Comparison of ENCODE assay signal across 8 cellular contexts in genomic region chr6:6699741-6700367, GRCh38.
A peak's percentile ranks its signal among the peaks of the same experiment; 100 is the strongest.
DNase-seq lines count a peak whose midpoint lies in the region; ATAC-seq, FAIRE-seq and TF ChIP-seq lines count a peak whose summit lies in the region.

No MANE protein-coding gene starts in this region.

- no peak overlapping the region for H4K91ac ChIP-seq in H1 (replicated peaks; ENCODE audit: insufficient read length, low read length)

- H4K20me1 ChIP-seq in H1 (replicated peaks in 1 of 2; ENCODE audit: control insufficient read depth in 1 of 2, insufficient read depth in 2 of 2, low read length in 2 of 2) = no peaks in the 10 kb centered on the region

- POLR2A ChIA-PET in H1 (lab: Charles Lee; ENCODE audit: partially characterized antibody) = no interaction called here

- H3K4me3 ChIP-seq in HFF-Myc (replicated peaks; ENCODE audit: low read depth, low read length) = no peak overlapping the region
- no peak overlapping the region for H3K4me3 ChIP-seq in H1 (ENCODE audit: extremely low read depth in 1 of 4, insufficient read depth in 2 of 4, low read depth in 3 of 4, low read length in 4 of 4)
- H3K4me3 ChIP-seq in mucosa of descending colon = no peak overlapping the region

- H2BK120ac ChIP-seq in H1 (replicated peaks; ENCODE audit: low read depth, low read length) = no peak overlapping the region

- H2BK5ac ChIP-seq in H1 (ENCODE audit: low read depth, low read length) = no peak overlapping the region

- H3K4me2 ChIP-seq in H1 (ENCODE audit: insufficient read depth in 1 of 2, low read depth in 2 of 2, low read length in 2 of 2) = no peak overlapping the region

- no peak overlapping the region for H4K5ac ChIP-seq in H1 (ENCODE audit: insufficient read length, low read depth, low read length)

- H3K79me2 ChIP-seq in H1 (ENCODE audit: control insufficient read depth in 1 of 2, insufficient read depth in 2 of 2, low read length in 2 of 2) = no peaks in the 10 kb centered on the region

- peak; percentile 8 to 33; a peak in 1 of 4 replicates for TF ChIP-seq RAD21 in H1 (IDR thresholded peaks at IDR 0.05 in 1 of 2, conservative IDR thresholded peaks at IDR 0.05 in 1 of 2; ENCODE audit: low read depth in 2 of 2, low read length in 2 of 2)

- H3K14ac ChIP-seq in H1 (ENCODE audit: insufficient read length) = no peak overlapping the region

- peak overlapping the region; percentile 72; the same call in 1 of the 2 replicates for H2BK12ac ChIP-seq in H1 (ENCODE audit: low read depth, low read length)

- H3K4me1 ChIP-seq in H1 (replicated peaks in 1 of 4; ENCODE audit: control insufficient read depth in 3 of 4, insufficient read depth in 4 of 4, low read length in 3 of 4) (peaks cover 10 to 19% (median 14%) of the 10 kb centered on the region in 4 experiments), mucosa of descending colon (ENCODE audit: low read depth) (peaks cover 76% of the 10 kb centered on the region)

- DNase-seq in HFF-Myc (ENCODE audit: extremely low read depth, low read depth) = peak; percentile 98
- DNase-seq in NCI-H510A (lab: John Stamatoyannopoulos, UW) = peak; percentile 63
- DNase-seq in H1 (ENCODE audit: low read depth in 1 of 2, low spot score in 2 of 2) = no peak
- DNase-seq in mucosa of descending colon = peak; percentile 82 to 95 (median 85)
- DNase-seq in cerebellar nuclear complex (lab: John Stamatoyannopoulos, UW) = no peak
- no peak for DNase-seq in stimulated activated CD4-positive, alpha-beta T cell treated with anti-CD3 and anti-CD28 coated beads, Interleukin-15, amount 100 ng/mL, for 24 hours

- no peak for TF ChIP-seq EP300 in H1 (IDR thresholded peaks at IDR 0.05; ENCODE audit: borderline replicate concordance in 1 of 2, low read depth in 2 of 2, low read length in 2 of 2)

- intact Hi-C loops in mucosa of descending colon (cut with DNase I, micrococcal nuclease) = no loop called here

- no peak overlapping the region for H2BK15ac ChIP-seq in H1 (ENCODE audit: low read length)

- no peaks in the 10 kb centered on the region for H3K36me3 ChIP-seq in H1 (ENCODE audit: control insufficient read depth in 2 of 4, insufficient read depth in 4 of 4, low read length in 3 of 4)
- no peaks in the 10 kb centered on the region for H3K36me3 ChIP-seq in mucosa of descending colon (ENCODE audit: low read depth)

- no peak overlapping the region for H3K4ac ChIP-seq in H1 (replicated peaks; ENCODE audit: insufficient read length, low read depth, low read length)

- H3K18ac ChIP-seq in H1 (ENCODE audit: extremely low read depth, low read length) = 0 out of 2 replicates have a peak overlapping the region, but pooled peaks have one; percentile 1

- no peaks in the 10 kb centered on the region for H3K23me2 ChIP-seq in H1 (ENCODE audit: low read depth, low read length)

- no peak overlapping the region for H3K9ac ChIP-seq in H1 (replicated peaks in 1 of 4; ENCODE audit: extremely low read depth in 1 of 4, low read depth in 3 of 4, low read length in 3 of 4)

- H2AFZ ChIP-seq in H1 (ENCODE audit: low read length) = peak overlapping the region; percentile 67

- TF ChIP-seq CTCF in HFF-Myc (IDR thresholded peaks at IDR 0.05; ENCODE audit: low read depth, low read length, missing control alignments) = no peak
- peak in 2 of 3 experiments; percentile 21 to 34; a peak in 3 of 4 replicates for TF ChIP-seq CTCF in H1 (IDR thresholded peaks at IDR 0.05; ENCODE audit: control extremely low read depth in 1 of 3, insufficient read depth in 1 of 3, low read depth in 1 of 3, low read length in 3 of 3)
- TF ChIP-seq CTCF in mucosa of descending colon (IDR thresholded peaks at IDR 0.05) = no peak

- no peak overlapping the region for H2BK20ac ChIP-seq in H1 (ENCODE audit: low read length)

- no peaks in the 10 kb centered on the region; a peak in 1 of 7 replicates for H3K27me3 ChIP-seq in H1 (replicated peaks in 1 of 4; ENCODE audit: control insufficient read depth in 3 of 4, extremely low read depth in 1 of 4, insufficient read depth in 3 of 4, low read length in 3 of 4)

- peak overlapping the region; percentile 41; the same call in 1 of the 2 replicates for H3K27ac ChIP-seq in H1 (ENCODE audit: low read depth, low read length)

- TF ChIP-seq POLR2A in H1 (IDR thresholded peaks at IDR 0.05; ENCODE audit: control extremely low read depth in 1 of 2, low read depth in 2 of 2, low read length in 2 of 2) = no peak

- no peaks in the 10 kb centered on the region for H3K79me1 ChIP-seq in H1 (ENCODE audit: low read depth, low read length)

- WGBS in H1 (ENCODE audit: extremely low coverage in 1 of 2, insufficient coverage in 1 of 2, insufficient read length in 1 of 2, insufficient replicate concordance in 2 of 2, low coverage in 1 of 2, low lambda C conversion rate in 2 of 2, missing lambda C conversion rate in 1 of 2), 2 experiments = 77% methylated on average over 11 of the region's 11 CpGs; no CpG with 5 or more reads in 1 of the 2 experiments

- H3K9me3 ChIP-seq in H1 (ENCODE audit: insufficient read depth in 2 of 2, low read depth in 1 of 2, low read length in 1 of 2) = no peaks in the 10 kb centered on the region
- H3K9me3 ChIP-seq in mucosa of descending colon = no peaks in the 10 kb centered on the region

- ATAC-seq in mucosa of descending colon = peak; percentile 72
- ATAC-seq in HG02981 (IDR thresholded peaks at IDR 0.05; ENCODE audit: unreplicated experiment) = no peak
- no peak for ATAC-seq in HG02973 (IDR thresholded peaks at IDR 0.05; ENCODE audit: unreplicated experiment)

- no peak overlapping the region for H2AK5ac ChIP-seq in H1 (ENCODE audit: low read depth, low read length)

- no peak for FAIRE-seq in H1 (lab: Jason Lieb, UNC)

- CTCF ChIA-PET in H1 (lab: Charles Lee; ENCODE audit: partially characterized antibody) = interaction anchor here (0.7 to 2.8 kb wide), 11 partner anchors 10 to 69 kb away, joined by 3 to 21 read pairs (median 4); no protein-coding TSS in a partner anchor

- H3K56ac ChIP-seq in H1 (replicated peaks; ENCODE audit: insufficient read length, low read depth, low read length) = no peak overlapping the region

- no peak overlapping the region for H3K23ac ChIP-seq in H1 (ENCODE audit: insufficient read length)

- no peak overlapping the region for H4K8ac ChIP-seq in H1 (ENCODE audit: extremely low read depth, insufficient read depth, low read length)

TF ChIP-seq in H1, 55 proteins besides CTCF, POLR2A, EP300 and RAD21:
- TF ChIP-seq, protein P1, sequence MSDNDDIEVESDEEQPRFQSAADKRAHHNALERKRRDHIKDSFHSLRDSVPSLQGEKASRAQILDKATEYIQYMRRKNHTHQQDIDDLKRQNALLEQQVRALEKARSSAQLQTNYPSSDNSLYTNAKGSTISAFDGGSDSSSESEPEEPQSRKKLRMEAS (IDR thresholded peaks at IDR 0.05) = 0 out of 2 replicates have a peak, but pooled peaks have one; percentile 10
- TF ChIP-seq CBX8 (IDR thresholded peaks at IDR 0.05; ENCODE audit: borderline replicate concordance, low read depth, low read length) = no peak

Comparison
In these comparisons a context has a peak if more than half of its experiments do, and no peak if none do; other contexts are left out.
1. DNase-seq: peak in HFF-Myc (single experiment), NCI-H510A (single experiment) and mucosa of descending colon (3 of 3); none in H1 (0 of 2), cerebellar nuclear complex (0 of 2) and stimulated activated CD4-positive, alpha-beta T cell treated with anti-CD3 and anti-CD28 coated beads, Interleukin-15, amount 100 ng/mL, for 24 hours (single experiment).
2. CTCF ChIP-seq: peak in H1 (2 of 3); none in HFF-Myc (single experiment) and mucosa of descending colon (single experiment).